Comparison of ENCODE assay signal across 1 cellular context in the genomic region with DNA sequence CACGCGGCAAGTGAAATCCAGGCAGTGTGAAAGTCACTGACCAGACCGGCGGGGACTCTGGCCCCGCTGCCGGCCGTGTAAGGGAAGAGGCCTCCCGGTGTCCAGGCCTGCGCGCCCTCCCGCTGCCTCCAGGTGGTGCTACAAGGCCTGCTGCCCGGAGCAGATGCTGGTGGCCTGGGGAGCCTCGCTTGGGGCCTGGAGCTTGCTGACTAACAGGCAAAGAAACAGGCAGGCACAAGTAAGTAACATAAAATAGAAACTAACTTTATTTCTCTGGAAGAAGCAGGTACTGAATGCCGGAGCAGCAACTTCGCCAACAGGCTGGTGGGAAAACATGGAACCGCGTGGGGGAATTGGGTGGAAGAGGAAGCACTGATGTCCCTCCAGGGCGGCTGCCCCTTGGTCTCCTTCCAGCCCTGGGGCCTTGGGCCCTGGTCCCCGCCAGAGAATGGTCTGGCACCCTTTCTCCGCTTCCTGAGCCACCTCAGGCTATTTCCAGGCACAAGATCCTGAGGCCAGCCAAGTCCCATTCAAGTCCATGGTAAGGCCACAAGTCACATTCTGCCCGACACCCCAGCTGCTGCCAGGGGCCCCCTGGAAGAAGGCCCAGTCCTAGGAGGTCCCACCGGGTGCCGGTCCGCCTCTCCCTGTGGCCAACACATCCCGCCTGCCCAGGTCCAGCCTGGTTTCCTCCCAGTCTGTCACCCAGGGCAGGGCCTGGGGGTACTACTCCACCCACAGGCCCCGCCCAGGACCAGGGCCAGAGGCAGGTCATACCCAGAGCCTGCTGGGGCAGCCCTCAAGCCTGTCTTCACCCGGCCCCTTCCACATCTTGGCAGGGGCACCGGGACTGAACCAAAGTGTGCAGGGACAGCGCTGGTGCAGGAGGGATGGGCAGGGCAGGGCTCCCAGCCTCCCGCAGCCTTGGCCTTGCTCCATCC.
A peak's percentile ranks its signal among the peaks of the same experiment; 100 is the strongest.
TF ChIP-seq lines count a peak whose summit lies in the region.

No MANE protein-coding gene starts in this region.

TF ChIP-seq in HepG2, 621 proteins besides CTCF, POLR2A, EP300 and RAD21 (continued from another document and continues in another):
- TF ChIP-seq, protein P1, sequence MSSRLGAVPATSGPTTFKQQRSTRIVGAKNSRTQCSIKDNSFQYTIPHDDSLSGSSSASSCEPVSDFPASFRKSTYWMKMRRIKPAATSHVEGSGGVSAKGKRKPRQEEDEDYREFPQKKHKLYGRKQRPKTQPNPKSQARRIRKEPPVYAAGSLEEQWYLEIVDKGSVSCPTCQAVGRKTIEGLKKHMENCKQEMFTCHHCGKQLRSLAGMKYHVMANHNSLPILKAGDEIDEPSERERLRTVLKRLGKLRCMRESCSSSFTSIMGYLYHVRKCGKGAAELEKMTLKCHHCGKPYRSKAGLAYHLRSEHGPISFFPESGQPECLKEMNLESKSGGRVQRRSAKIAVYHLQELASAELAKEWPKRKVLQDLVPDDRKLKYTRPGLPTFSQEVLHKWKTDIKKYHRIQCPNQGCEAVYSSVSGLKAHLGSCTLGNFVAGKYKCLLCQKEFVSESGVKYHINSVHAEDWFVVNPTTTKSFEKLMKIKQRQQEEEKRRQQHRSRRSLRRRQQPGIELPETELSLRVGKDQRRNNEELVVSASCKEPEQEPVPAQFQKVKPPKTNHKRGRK (CRISPR knock-in tag; IDR thresholded peaks at IDR 0.05) = no peak
- TF ChIP-seq ZBTB43 (CRISPR knock-in tag; conservative IDR thresholded peaks at IDR 0.05) (0 out of 2 replicates have a peak, but pooled peaks have one; percentile 43), ZBTB8A (CRISPR knock-in tag; IDR thresholded peaks at IDR 0.05; ENCODE audit: borderline replicate concordance, low read depth) (no peak), KMT2B (CRISPR knock-in tag; IDR thresholded peaks at IDR 0.05) (no peak), ZNF766 (CRISPR knock-in tag; IDR thresholded peaks at IDR 0.05; ENCODE audit: borderline replicate concordance) (peak; percentile 56; the same call in 1 of the 2 replicates), ZFP91 (CRISPR knock-in tag; IDR thresholded peaks at IDR 0.05; ENCODE audit: borderline replicate concordance) (peak; percentile 48; the same call in 1 of the 2 replicates), RBFOX2 (IDR thresholded peaks at IDR 0.05; ENCODE audit: low read depth, low read length) (no peak), HNRNPLL (IDR thresholded peaks at IDR 0.05; ENCODE audit: low read depth, low read length, poor library complexity, severe bottlenecking) (peak; percentile 35), HHEX (CRISPR knock-in tag; IDR thresholded peaks at IDR 0.05) (no peak), FOXJ3 (CRISPR knock-in tag; IDR thresholded peaks at IDR 0.05; ENCODE audit: borderline replicate concordance) (no peak), ZNF160 (CRISPR knock-in tag; IDR thresholded peaks at IDR 0.05) (no peak), ZC3H13 (CRISPR knock-in tag; IDR thresholded peaks at IDR 0.05) (no peak), ZNF234 (CRISPR knock-in tag; conservative IDR thresholded peaks at IDR 0.05) (no peak), ZFP36L2 (CRISPR knock-in tag; IDR thresholded peaks at IDR 0.05) (no peak), MATR3 (CRISPR knock-in tag; IDR thresholded peaks at IDR 0.05) (no peak), DZIP1 (CRISPR knock-in tag; IDR thresholded peaks at IDR 0.05) (no peak), ZNF317 (CRISPR knock-in tag; IDR thresholded peaks at IDR 0.05) (no peak), ZNF225 (CRISPR knock-in tag; IDR thresholded peaks at IDR 0.05) (no peak), ZNF10 (CRISPR knock-in tag; IDR thresholded peaks at IDR 0.05; ENCODE audit: borderline replicate concordance, low read depth) (no peak), MTA3 (CRISPR knock-in tag; IDR thresholded peaks at IDR 0.05) (no peak), KLF11 (CRISPR knock-in tag; IDR thresholded peaks at IDR 0.05) (no peak), ZNF546 (CRISPR knock-in tag; conservative IDR thresholded peaks at IDR 0.05) (no peak), ZNF652 (CRISPR knock-in tag; IDR thresholded peaks at IDR 0.05; ENCODE audit: borderline replicate concordance, low read depth) (no peak), MAF1 (CRISPR knock-in tag; IDR thresholded peaks at IDR 0.05; ENCODE audit: borderline replicate concordance) (no peak), PCBP1 (IDR thresholded peaks at IDR 0.05; ENCODE audit: borderline replicate concordance, low read depth, low read length) (no peak), ZNF12 (CRISPR knock-in tag; IDR thresholded peaks at IDR 0.05) (no peak), PLSCR1 (CRISPR knock-in tag; IDR thresholded peaks at IDR 0.05; ENCODE audit: borderline replicate concordance) (no peak), RARA (CRISPR knock-in tag; IDR thresholded peaks at IDR 0.05) (no peak), YY1 (IDR thresholded peaks at IDR 0.05; ENCODE audit: insufficient read depth, insufficient replicate concordance, low read depth, low read length) (peak; percentile 54), SAFB2 (CRISPR knock-in tag; IDR thresholded peaks at IDR 0.05; ENCODE audit: borderline replicate concordance, low read depth) (no peak), ZNF816 (CRISPR knock-in tag; IDR thresholded peaks at IDR 0.05; ENCODE audit: borderline replicate concordance) (no peak), KAT2B (IDR thresholded peaks at IDR 0.05; ENCODE audit: borderline replicate concordance, low read depth, low read length) (no peak), ZNF558 (CRISPR knock-in tag; IDR thresholded peaks at IDR 0.05; ENCODE audit: borderline replicate concordance) (no peak), GFI1 (CRISPR knock-in tag; IDR thresholded peaks at IDR 0.05; ENCODE audit: borderline replicate concordance) (0 out of 2 replicates have a peak, but pooled peaks have one; percentile 23), JUN (CRISPR knock-in tag; IDR thresholded peaks at IDR 0.05) (no peak), SYNCRIP (IDR thresholded peaks at IDR 0.05; ENCODE audit: insufficient read depth, low read depth, low read length) (no peak), FLYWCH1 (CRISPR knock-in tag; IDR thresholded peaks at IDR 0.05) (no peak), HNRNPK (IDR thresholded peaks at IDR 0.05; ENCODE audit: low read depth, low read length, poor library complexity, severe bottlenecking) (no peak), HDAC1 (CRISPR knock-in tag; IDR thresholded peaks at IDR 0.05) (no peak), SALL2 (CRISPR knock-in tag; IDR thresholded peaks at IDR 0.05) (peak; percentile 81; the same call in 1 of the 2 replicates)
- TF ChIP-seq, protein P2, sequence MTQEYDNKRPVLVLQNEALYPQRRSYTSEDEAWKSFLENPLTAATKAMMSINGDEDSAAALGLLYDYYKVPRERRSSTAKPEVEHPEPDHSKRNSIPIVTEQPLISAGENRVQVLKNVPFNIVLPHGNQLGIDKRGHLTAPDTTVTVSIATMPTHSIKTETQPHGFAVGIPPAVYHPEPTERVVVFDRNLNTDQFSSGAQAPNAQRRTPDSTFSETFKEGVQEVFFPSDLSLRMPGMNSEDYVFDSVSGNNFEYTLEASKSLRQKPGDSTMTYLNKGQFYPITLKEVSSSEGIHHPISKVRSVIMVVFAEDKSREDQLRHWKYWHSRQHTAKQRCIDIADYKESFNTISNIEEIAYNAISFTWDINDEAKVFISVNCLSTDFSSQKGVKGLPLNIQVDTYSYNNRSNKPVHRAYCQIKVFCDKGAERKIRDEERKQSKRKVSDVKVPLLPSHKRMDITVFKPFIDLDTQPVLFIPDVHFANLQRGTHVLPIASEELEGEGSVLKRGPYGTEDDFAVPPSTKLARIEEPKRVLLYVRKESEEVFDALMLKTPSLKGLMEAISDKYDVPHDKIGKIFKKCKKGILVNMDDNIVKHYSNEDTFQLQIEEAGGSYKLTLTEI (CRISPR knock-in tag; conservative IDR thresholded peaks at IDR 0.05) = no peak
- TF ChIP-seq, protein P3, sequence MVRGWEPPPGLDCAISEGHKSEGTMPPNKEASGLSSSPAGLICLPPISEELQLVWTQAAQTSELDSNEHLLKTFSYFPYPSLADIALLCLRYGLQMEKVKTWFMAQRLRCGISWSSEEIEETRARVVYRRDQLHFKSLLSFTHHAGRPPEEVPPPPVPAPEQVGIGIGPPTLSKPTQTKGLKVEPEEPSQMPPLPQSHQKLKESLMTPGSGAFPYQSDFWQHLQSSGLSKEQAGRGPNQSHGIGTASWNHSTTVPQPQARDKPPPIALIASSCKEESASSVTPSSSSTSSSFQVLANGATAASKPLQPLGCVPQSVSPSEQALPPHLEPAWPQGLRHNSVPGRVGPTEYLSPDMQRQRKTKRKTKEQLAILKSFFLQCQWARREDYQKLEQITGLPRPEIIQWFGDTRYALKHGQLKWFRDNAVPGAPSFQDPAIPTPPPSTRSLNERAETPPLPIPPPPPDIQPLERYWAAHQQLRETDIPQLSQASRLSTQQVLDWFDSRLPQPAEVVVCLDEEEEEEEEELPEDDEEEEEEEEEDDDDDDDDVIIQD (CRISPR knock-in tag; IDR thresholded peaks at IDR 0.05; ENCODE audit: low read depth) = no peak
- TF ChIP-seq, protein P4, sequence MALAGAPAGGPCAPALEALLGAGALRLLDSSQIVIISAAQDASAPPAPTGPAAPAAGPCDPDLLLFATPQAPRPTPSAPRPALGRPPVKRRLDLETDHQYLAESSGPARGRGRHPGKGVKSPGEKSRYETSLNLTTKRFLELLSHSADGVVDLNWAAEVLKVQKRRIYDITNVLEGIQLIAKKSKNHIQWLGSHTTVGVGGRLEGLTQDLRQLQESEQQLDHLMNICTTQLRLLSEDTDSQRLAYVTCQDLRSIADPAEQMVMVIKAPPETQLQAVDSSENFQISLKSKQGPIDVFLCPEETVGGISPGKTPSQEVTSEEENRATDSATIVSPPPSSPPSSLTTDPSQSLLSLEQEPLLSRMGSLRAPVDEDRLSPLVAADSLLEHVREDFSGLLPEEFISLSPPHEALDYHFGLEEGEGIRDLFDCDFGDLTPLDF (CRISPR knock-in tag; IDR thresholded peaks at IDR 0.05) = no peak
- TF ChIP-seq, protein P5, sequence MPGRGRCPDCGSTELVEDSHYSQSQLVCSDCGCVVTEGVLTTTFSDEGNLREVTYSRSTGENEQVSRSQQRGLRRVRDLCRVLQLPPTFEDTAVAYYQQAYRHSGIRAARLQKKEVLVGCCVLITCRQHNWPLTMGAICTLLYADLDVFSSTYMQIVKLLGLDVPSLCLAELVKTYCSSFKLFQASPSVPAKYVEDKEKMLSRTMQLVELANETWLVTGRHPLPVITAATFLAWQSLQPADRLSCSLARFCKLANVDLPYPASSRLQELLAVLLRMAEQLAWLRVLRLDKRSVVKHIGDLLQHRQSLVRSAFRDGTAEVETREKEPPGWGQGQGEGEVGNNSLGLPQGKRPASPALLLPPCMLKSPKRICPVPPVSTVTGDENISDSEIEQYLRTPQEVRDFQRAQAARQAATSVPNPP (CRISPR knock-in tag; IDR thresholded peaks at IDR 0.05) = no peak
- TF ChIP-seq, protein P6, sequence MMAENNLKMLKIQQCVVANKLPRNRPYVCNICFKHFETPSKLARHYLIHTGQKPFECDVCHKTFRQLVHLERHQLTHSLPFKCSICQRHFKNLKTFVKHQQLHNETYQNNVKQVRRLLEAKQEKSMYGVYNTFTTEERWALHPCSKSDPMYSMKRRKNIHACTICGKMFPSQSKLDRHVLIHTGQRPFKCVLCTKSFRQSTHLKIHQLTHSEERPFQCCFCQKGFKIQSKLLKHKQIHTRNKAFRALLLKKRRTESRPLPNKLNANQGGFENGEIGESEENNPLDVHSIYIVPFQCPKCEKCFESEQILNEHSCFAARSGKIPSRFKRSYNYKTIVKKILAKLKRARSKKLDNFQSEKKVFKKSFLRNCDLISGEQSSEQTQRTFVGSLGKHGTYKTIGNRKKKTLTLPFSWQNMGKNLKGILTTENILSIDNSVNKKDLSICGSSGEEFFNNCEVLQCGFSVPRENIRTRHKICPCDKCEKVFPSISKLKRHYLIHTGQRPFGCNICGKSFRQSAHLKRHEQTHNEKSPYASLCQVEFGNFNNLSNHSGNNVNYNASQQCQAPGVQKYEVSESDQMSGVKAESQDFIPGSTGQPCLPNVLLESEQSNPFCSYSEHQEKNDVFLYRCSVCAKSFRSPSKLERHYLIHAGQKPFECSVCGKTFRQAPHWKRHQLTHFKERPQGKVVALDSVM (CRISPR knock-in tag; IDR thresholded peaks at IDR 0.05) = no peak
